ENCODE assay signal across 8 cellular contexts in genomic region chr18:58216071-58216471, GRCh38.
A peak's percentile ranks its signal among the peaks of the same experiment; 100 is the strongest.
DNase-seq lines count a peak whose midpoint lies in the region; ATAC-seq and TF ChIP-seq lines count a peak whose summit lies in the region.

No MANE protein-coding gene starts in this region.

- POLR2A ChIA-PET in SK-N-SH (lab: Yijun Ruan, JAX), result no interaction called here
- POLR2A ChIA-PET in Panc1 (lab: Charles Lee), result no interaction called here

- H3K27ac ChIP-seq in SK-N-SH (ENCODE audit: low read depth in 2 of 2, low read length in 1 of 2) (no peak overlapping the region), Panc1 (ENCODE audit: low read length) (no peak overlapping the region)

- 70% methylated on average over 3 of the region's 3 CpGs for WGBS in SK-N-SH (ENCODE audit: low lambda C conversion rate)

- no peaks in the 10 kb centered on the region for H3K36me3 Mint-ChIP-seq in glutamatergic neuron (ENCODE audit: unreplicated experiment)
- H3K36me3 Mint-ChIP-seq in type B pancreatic cell, result no peaks in the 10 kb centered on the region

- H3K4me3 Mint-ChIP-seq in glutamatergic neuron (ENCODE audit: unreplicated experiment), result no peak overlapping the region
- peak overlapping the region; percentile 49 for H3K4me3 Mint-ChIP-seq in type B pancreatic cell

- H3K27me3 ChIP-seq in SK-N-SH (ENCODE audit: insufficient read depth) (no peaks in the 10 kb centered on the region), Panc1 (ENCODE audit: control insufficient read depth, insufficient read depth, low read length) (no peaks in the 10 kb centered on the region)

- BruUV-seq in Panc1 (replicated peaks; lab: Mats Ljungman, UMichigan), result no TSS peak

- no peak for TF ChIP-seq RAD21 in SK-N-SH (IDR thresholded peaks at IDR 0.05; ENCODE audit: low read length)

- ATAC-seq in SK-N-SH treated with all-trans-retinoic acid at 6 μM for 48 hours (no peak; the same call in 1 of the 3 replicates), Panc1 (0 out of 2 replicates have a peak, but pooled peaks have one; percentile 41), GM21737 (IDR thresholded peaks at IDR 0.05; ENCODE audit: unreplicated experiment) (no peak)

- H3K4me1 Mint-ChIP-seq in glutamatergic neuron (ENCODE audit: low read depth, unreplicated experiment) (peaks cover 24% of the 10 kb centered on the region), type B pancreatic cell (ENCODE audit: unreplicated experiment) (peaks cover 36% of the 10 kb centered on the region)

- in situ Hi-C loops in Panc1 (cut with HindIII; ENCODE audit: low pct_unique_long_range_greater_than_20kb, low sequenced_read_pairs), result no loop called here

- no peak overlapping the region; the same call in 1 of the 2 replicates for H2AFZ ChIP-seq in SK-N-SH (ENCODE audit: low read depth)

- CTCF ChIA-PET in SK-N-SH (lab: Yijun Ruan, JAX), result interaction anchor here (1.2 to 1.4 kb wide), 2 partner anchors 12 to 34 kb away, joined by 3 to 4 read pairs; no protein-coding TSS in a partner anchor
- CTCF ChIA-PET in Panc1 (lab: Charles Lee), result no interaction called here

- no peak overlapping the region for H3K4me2 ChIP-seq in SK-N-SH

- H3F3A ChIP-seq in SK-N-SH (replicated peaks; ENCODE audit: insufficient read depth), result peaks cover 13% of the 10 kb centered on the region

- no peaks in the 10 kb centered on the region for H3K79me2 ChIP-seq in SK-N-SH (ENCODE audit: insufficient read depth)

- no peaks in the 10 kb centered on the region for H3K36me3 ChIP-seq in SK-N-SH (replicated peaks in 1 of 2; ENCODE audit: control insufficient read depth in 1 of 2, insufficient read depth in 2 of 2, low read length in 1 of 2)
- H3K36me3 ChIP-seq in Panc1 (ENCODE audit: control insufficient read depth, insufficient read depth, low read length), result no peaks in the 10 kb centered on the region

- TF ChIP-seq CTCF in SK-N-SH (IDR thresholded peaks at IDR 0.05) (no peak), Panc1 (IDR thresholded peaks at IDR 0.05) (no peak), glutamatergic neuron (IDR thresholded peaks at IDR 0.05; ENCODE audit: partially characterized antibody, unreplicated experiment) (no peak), type B pancreatic cell (conservative IDR thresholded peaks at IDR 0.05) (no peak)

- H3K4me1 ChIP-seq in SK-N-SH (ENCODE audit: control insufficient read depth in 1 of 2, insufficient read depth in 2 of 2, low read depth in 1 of 2, low read length in 1 of 2) (peaks cover 0 to 21% of the 10 kb centered on the region in 2 experiments; a peak in 3 of 4 replicates), Panc1 (ENCODE audit: control insufficient read depth, insufficient read depth, low read length) (peaks cover 5% of the 10 kb centered on the region)

- no peak overlapping the region for H3K4me3 ChIP-seq in SK-N-SH (ENCODE audit: low read depth in 2 of 2, low read length in 1 of 2)
- H3K4me3 ChIP-seq in Panc1 (ENCODE audit: low read depth in 2 of 2, low read length in 2 of 2), result no peak overlapping the region

- H4K20me1 ChIP-seq in SK-N-SH (ENCODE audit: insufficient read depth), result no peaks in the 10 kb centered on the region

- H3K27ac Mint-ChIP-seq in glutamatergic neuron (ENCODE audit: unreplicated experiment) (peak overlapping the region; percentile 4), type B pancreatic cell (peak overlapping the region; percentile 64)

- DNase-seq in SK-N-SH, result no peak
- no peak for DNase-seq in Panc1 (ENCODE audit: low read depth, low spot score)
- DNase-seq in glutamatergic neuron, result no peak
- DNase-seq in type B pancreatic cell (ENCODE audit: extremely low spot score, unreplicated experiment), result no peak
- no peak for DNase-seq in midbrain (lab: John Stamatoyannopoulos, UW)
- no peak for DNase-seq in medulla oblongata (ENCODE audit: extremely low spot score)

- no peaks in the 10 kb centered on the region for H3K9me3 ChIP-seq in SK-N-SH
- H3K9me3 ChIP-seq in Panc1 (ENCODE audit: control insufficient read depth, insufficient read depth, low read depth, low read length), result no peaks in the 10 kb centered on the region

- no peak for TF ChIP-seq EP300 in SK-N-SH (IDR thresholded peaks at IDR 0.05; ENCODE audit: borderline replicate concordance in 1 of 2, low read depth in 1 of 2, low read length in 1 of 2)

- intact Hi-C loops in Panc1 (cut with micrococcal nuclease; ENCODE audit: unreplicated experiment), result no loop called here

- H3K9me3 Mint-ChIP-seq in glutamatergic neuron (ENCODE audit: unreplicated experiment) (peaks cover 3% of the 10 kb centered on the region), type B pancreatic cell (peaks cover 11% of the 10 kb centered on the region)

- no peak overlapping the region for H3K9ac ChIP-seq in SK-N-SH

- H3K27me3 Mint-ChIP-seq in glutamatergic neuron (ENCODE audit: unreplicated experiment) (no peaks in the 10 kb centered on the region), type B pancreatic cell (no peaks in the 10 kb centered on the region)

- H3K9me2 ChIP-seq in SK-N-SH, result no peaks in the 10 kb centered on the region

TF ChIP-seq in SK-N-SH, 30 proteins besides CTCF, POLR2A, EP300 and RAD21:
- TF ChIP-seq JUND (IDR thresholded peaks at IDR 0.05) (no peak), PBX3 (IDR thresholded peaks at IDR 0.05) (0 out of 2 replicates have a peak, but pooled peaks have one; percentile 22)

TF ChIP-seq in SK-N-SH treated with all-trans-retinoic acid at 6 μM for 48 hours, 23 proteins besides CTCF, POLR2A, EP300 and RAD21:
- TF ChIP-seq CREB5 (CRISPR knock-in tag; IDR thresholded peaks at IDR 0.05; ENCODE audit: low read depth) (no peak), PPARA (CRISPR knock-in tag; IDR thresholded peaks at IDR 0.05; ENCODE audit: borderline replicate concordance) (no peak), TCF4 (CRISPR knock-in tag; IDR thresholded peaks at IDR 0.05; ENCODE audit: borderline replicate concordance) (no peak), TSHZ2 (CRISPR knock-in tag; IDR thresholded peaks at IDR 0.05) (no peak), ESRRG (CRISPR knock-in tag; IDR thresholded peaks at IDR 0.05) (no peak), ZNF70 (CRISPR knock-in tag; IDR thresholded peaks at IDR 0.05) (no peak), ZC3H10 (CRISPR knock-in tag; IDR thresholded peaks at IDR 0.05) (no peak), ZNF565 (CRISPR knock-in tag; conservative IDR thresholded peaks at IDR 0.05; ENCODE audit: low read depth) (no peak), ZFP30 (CRISPR knock-in tag; IDR thresholded peaks at IDR 0.05) (no peak), CSDC2 (CRISPR knock-in tag; IDR thresholded peaks at IDR 0.05) (no peak), PATZ1 (CRISPR knock-in tag; IDR thresholded peaks at IDR 0.05; ENCODE audit: borderline replicate concordance) (no peak)
